Comparison of ENCODE assay signal across 19 cellular contexts in the genomic region with DNA sequence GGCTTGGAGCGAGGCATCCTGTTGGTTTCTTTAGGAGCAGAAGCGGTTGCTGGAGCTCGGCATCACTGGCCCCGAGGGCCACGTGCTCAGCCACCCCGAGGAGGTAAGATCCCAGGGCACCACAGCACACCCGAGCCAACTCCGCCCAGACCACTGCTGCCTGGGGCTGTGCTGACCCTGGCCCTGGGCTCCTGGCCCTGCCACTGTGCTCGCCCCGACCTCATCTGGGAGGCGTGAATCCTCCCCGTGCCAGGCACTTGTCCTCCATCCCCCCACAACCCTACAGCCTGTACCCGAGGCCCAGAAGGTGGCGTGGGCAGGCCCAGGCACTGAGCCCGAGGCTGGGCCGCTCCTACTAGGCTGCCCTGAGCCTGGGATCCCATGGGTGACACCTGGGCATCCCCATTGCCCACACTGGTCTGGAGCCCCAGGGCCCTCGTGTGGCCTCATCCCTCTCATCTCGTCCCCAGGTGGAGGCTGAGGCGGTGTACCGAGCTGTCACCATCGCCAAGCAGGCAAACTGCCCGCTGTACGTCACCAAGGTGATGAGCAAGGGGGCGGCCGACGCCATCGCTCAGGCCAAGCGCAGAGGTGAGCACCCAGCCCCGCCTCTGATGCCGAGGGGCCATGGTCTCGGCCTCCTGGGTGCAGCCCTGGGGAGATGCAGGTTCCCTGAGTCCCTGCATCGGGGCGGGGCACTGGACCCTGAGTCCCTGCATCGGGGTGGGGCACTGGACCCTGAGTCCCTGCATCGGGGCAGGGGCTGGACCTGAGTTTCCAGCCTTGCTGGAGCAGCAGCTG. TPM values are rescaled to one million over a fixed set of nuclear protein-coding genes. Genes with fewer than 3 reads are reported as not detected.
DNase-seq lines count a peak whose midpoint lies in the region; TF ChIP-seq lines count a peak whose summit lies in the region.
"Had no signal": no experiment of that assay in that cellular context is flagged by ENCODE, and none has a peak within 500 bp of the region (broad histone marks: within the 10 kb centered on the region; RNA-seq: fewer than 3 reads in every experiment).

No MANE protein-coding gene starts in this region.

- CTCF ChIA-PET in activated CD4-positive, alpha-beta T cell treated with anti-CD3 and anti-CD28 coated beads, Interleukin-2, amount 10 ng/mL, durations not matched to agents 7 days and 5 days (lab: Charles Lee) = interaction anchor here (1.2 kb wide), 1 partner anchor 11 kb away, joined by 3 read pairs; no protein-coding TSS in a partner anchor

- no peaks in the 10 kb centered on the region for H3K27me3 Mint-ChIP-seq in activated CD4-positive, alpha-beta T cell treated with anti-CD3 and anti-CD28 coated beads, Interleukin-2, amount 10 ng/mL, durations not matched to agents 7 days and 5 days
- peaks cover 9% of the 10 kb centered on the region for H3K27me3 Mint-ChIP-seq in glutamatergic neuron (ENCODE audit: unreplicated experiment)

- no peaks in the 10 kb centered on the region for H3K4me1 ChIP-seq in BE2C
- H3K4me1 ChIP-seq: Peyer's patch, SJSA1 had no signal

- H3K4me3 ChIP-seq in H7 (ENCODE audit: insufficient read depth, low read depth, low read length) (no peak overlapping the region), BE2C (ENCODE audit: low read depth, low read length) (no peak overlapping the region)
- H3K4me3 ChIP-seq: Peyer's patch, SJSA1 had no signal

- no peaks in the 10 kb centered on the region; the same call in none of the 2 replicates for H3K36me3 ChIP-seq in H7 (replicated peaks; ENCODE audit: control insufficient read depth, insufficient read depth, low read length)
- no peaks in the 10 kb centered on the region for H3K36me3 ChIP-seq in BE2C
- H3K36me3 ChIP-seq: Peyer's patch, SJSA1 had no signal

- DNase-seq in activated CD4-positive, alpha-beta T cell treated with anti-CD3 and anti-CD28 coated beads, Interleukin-2, amount 10 ng/mL, durations not matched to agents 7 days and 5 days = no peak
- no peak for DNase-seq in activated CD4-positive, alpha-beta T cell treated with anti-CD3 and anti-CD28 coated beads for 1 hour
- peak; percentile 63 for DNase-seq in H7
- DNase-seq in glutamatergic neuron = peak; percentile 12
- DNase-seq in posterior vena cava (ENCODE audit: low spot score) = peak; percentile 76
- no peak for DNase-seq in NCI-H2171 (lab: John Stamatoyannopoulos, UW)
- DNase-seq in NCI-H526 treated with DMSO at 0.1 percent for 48 hours (lab: John Stamatoyannopoulos, UW) = no peak
- DNase-seq in BE2C = no peak
- DNase-seq: ACHN, Karpas-422, MV-4-11, NCI-H1105 treated with DMSO at 0.1 percent for 48 hours, NCI-H2029 treated with DMSO at 0.1 percent for 48 hours, NCI-H345, NCI-H524, NCI-H82, Peyer's patch had no signal

- no peaks in the 10 kb centered on the region for H3K9me3 Mint-ChIP-seq in activated CD4-positive, alpha-beta T cell treated with anti-CD3 and anti-CD28 coated beads, Interleukin-2, amount 10 ng/mL, durations not matched to agents 7 days and 5 days
- H3K9me3 Mint-ChIP-seq in glutamatergic neuron (ENCODE audit: unreplicated experiment) = peaks cover 3% of the 10 kb centered on the region
- H3K9me3 Mint-ChIP-seq: CD8-positive, alpha-beta memory T cell had no signal

- TF ChIP-seq CTCF in glutamatergic neuron (IDR thresholded peaks at IDR 0.05; ENCODE audit: partially characterized antibody, unreplicated experiment) (no peak), BE2C (IDR thresholded peaks at IDR 0.05; ENCODE audit: low read depth, low read length) (no peak)

- H3K27me3 ChIP-seq in H7 (ENCODE audit: control insufficient read depth, insufficient read depth, low read length) (no peaks in the 10 kb centered on the region), BE2C (no peaks in the 10 kb centered on the region)
- H3K27me3 ChIP-seq: Peyer's patch, SJSA1 had no signal

- no peaks in the 10 kb centered on the region for H3K4me1 Mint-ChIP-seq in activated CD4-positive, alpha-beta T cell treated with anti-CD3 and anti-CD28 coated beads, Interleukin-2, amount 10 ng/mL, durations not matched to agents 7 days and 5 days
- H3K4me1 Mint-ChIP-seq in glutamatergic neuron (ENCODE audit: low read depth, unreplicated experiment) = no peaks in the 10 kb centered on the region
- H3K4me1 Mint-ChIP-seq: CD8-positive, alpha-beta memory T cell had no signal

- peak overlapping the region; percentile 19 for H3K27ac Mint-ChIP-seq in activated CD4-positive, alpha-beta T cell treated with anti-CD3 and anti-CD28 coated beads, Interleukin-2, amount 10 ng/mL, durations not matched to agents 7 days and 5 days
- H3K27ac Mint-ChIP-seq in glutamatergic neuron (ENCODE audit: unreplicated experiment) = no peak overlapping the region
- H3K27ac Mint-ChIP-seq: CD8-positive, alpha-beta memory T cell had no signal

- no peak overlapping the region for H3K4me3 Mint-ChIP-seq in activated CD4-positive, alpha-beta T cell treated with anti-CD3 and anti-CD28 coated beads, Interleukin-2, amount 10 ng/mL, durations not matched to agents 7 days and 5 days
- no peak overlapping the region for H3K4me3 Mint-ChIP-seq in glutamatergic neuron (ENCODE audit: unreplicated experiment)
- H3K4me3 Mint-ChIP-seq: CD8-positive, alpha-beta memory T cell had no signal

- H3K36me3 Mint-ChIP-seq in activated CD4-positive, alpha-beta T cell treated with anti-CD3 and anti-CD28 coated beads, Interleukin-2, amount 10 ng/mL, durations not matched to agents 7 days and 5 days (ENCODE audit: low read depth) = no peaks in the 10 kb centered on the region
- no peaks in the 10 kb centered on the region for H3K36me3 Mint-ChIP-seq in glutamatergic neuron (ENCODE audit: unreplicated experiment)

- intact Hi-C loops in posterior vena cava (cut with DNase I) = no loop called here

- POLR2A ChIA-PET in activated CD4-positive, alpha-beta T cell treated with anti-CD3 and anti-CD28 coated beads, Interleukin-2, amount 10 ng/mL, durations not matched to agents 7 days and 5 days (lab: Charles Lee) = no interaction called here

- no peaks in the 10 kb centered on the region for H3K9me3 ChIP-seq in BE2C
- H3K9me3 ChIP-seq: Peyer's patch, SJSA1 had no signal

RNA-seq across cellular contexts. Expression of gene DPYSL4, which starts 11.8 kb away (rescaled TPM):
- 1 to 10 TPM; 1.2 to 1.6 TPM for total RNA-seq in activated CD4-positive, alpha-beta T cell treated with anti-CD3 and anti-CD28 coated beads, Interleukin-2, amount 10 ng/mL, durations not matched to agents 7 days and 5 days
- 7.6 and 9.1 TPM in 2 replicates for total RNA-seq in H7 (2014; rRNA removed; shearing (Covaris generic))
- total RNA-seq in glutamatergic neuron (ENCODE audit: unreplicated experiment) (402 TPM), posterior vena cava (1 to 10 TPM; 1.4 to 2.1 TPM)
- polyA plus RNA-seq in BE2C (2012; ENCODE audit: insufficient read depth, insufficient read length, low read depth) = 15.0 TPM
- polyA plus RNA-seq: CD8-positive, alpha-beta memory T cell had no signal

Comparison
In these comparisons a context has a peak if more than half of its experiments do, and no peak if none do; other contexts are left out.
1. DNase-seq: peak in H7 (single experiment), glutamatergic neuron (single experiment) and posterior vena cava (single experiment); none in activated CD4-positive, alpha-beta T cell treated with anti-CD3 and anti-CD28 coated beads, Interleukin-2, amount 10 ng/mL, durations not matched to agents 7 days and 5 days (single experiment), activated CD4-positive, alpha-beta T cell treated with anti-CD3 and anti-CD28 coated beads for 1 hour (single experiment), NCI-H2171 (single experiment), NCI-H526 treated with DMSO at 0.1 percent for 48 hours (single experiment) and BE2C (single experiment).
2. RNA of gene DPYSL4, which starts 11.8 kb away (total RNA-seq): 402 TPM in glutamatergic neuron (single experiment); 7.6 to 9.1 TPM in H7, 1.4 to 2.1 TPM in posterior vena cava and 1.2 to 1.6 TPM in activated CD4-positive, alpha-beta T cell treated with anti-CD3 and anti-CD28 coated beads, Interleukin-2, amount 10 ng/mL, durations not matched to agents 7 days and 5 days; every median in the first group is over 10 times any median in the second.